In genomic region chr4:70903282-70903603, GRCh38 we compare ENCODE assay signal across 8 cellular contexts. TPM values are rescaled to one million over a fixed set of nuclear protein-coding genes. Genes with fewer than 3 reads are reported as not detected.
DNase-seq lines count a peak whose midpoint lies in the region; ATAC-seq and TF ChIP-seq lines count a peak whose summit lies in the region.

No MANE protein-coding gene starts in this region.

- H3K79me2 ChIP-seq in ACC112 (ENCODE audit: control insufficient read depth, insufficient read depth, low read length, unreplicated experiment) (peaks cover 51% of the 10 kb centered on the region), HCT116 (ENCODE audit: insufficient read depth, low read length) (peaks cover 47% of the 10 kb centered on the region)

- intact Hi-C loops in HCT116 (cut with micrococcal nuclease): loop anchor here (2.0 to 5.0 kb wide), 2 partner anchors 64 to 89 kb away; partner anchors contain the start of genes DCK and GRSF1
- intact Hi-C loops in spleen (cut with DNase I; ENCODE audit: low total_unique reads): loop anchor here (5.0 kb wide), 1 partner anchor 89 kb away; the partner anchor contains the start of gene DCK

- H3K9me3 ChIP-seq in HCT116 (ENCODE audit: control insufficient read depth in 1 of 2, insufficient read depth in 1 of 2, low read depth in 1 of 2, low read length in 2 of 2) (no peaks in the 10 kb centered on the region), iPS DF 6.9 (ENCODE audit: control insufficient read depth, insufficient read depth, low read length) (no peaks in the 10 kb centered on the region), spleen (no peaks in the 10 kb centered on the region)

- H3K4me3 Mint-ChIP-seq in activated CD8-positive, alpha-beta T cell treated with anti-CD3 and anti-CD28 coated beads, Interleukin-2, amount 10 ng/mL, durations not matched to agents 7 days and 5 days: peak overlapping the region; percentile 98

- peak overlapping the region; percentile 80 for H2AFZ ChIP-seq in ACC112 (ENCODE audit: low read length, unreplicated experiment)
- H2AFZ ChIP-seq in HCT116 (ENCODE audit: low read depth, low read length, poor library complexity, severe bottlenecking): no peak overlapping the region

- peak overlapping the region; percentile 70 for H3K9ac ChIP-seq in HCT116 (ENCODE audit: low read length)

- H3K27ac Mint-ChIP-seq in activated CD8-positive, alpha-beta T cell treated with anti-CD3 and anti-CD28 coated beads, Interleukin-2, amount 10 ng/mL, durations not matched to agents 7 days and 5 days: peak overlapping the region; percentile 90

- H3K27me3 ChIP-seq in ACC112 (ENCODE audit: insufficient read depth, low read length) (no peaks in the 10 kb centered on the region), HCT116 (ENCODE audit: insufficient read depth, low read length) (no peaks in the 10 kb centered on the region), iPS DF 6.9 (ENCODE audit: control insufficient read depth, insufficient read depth, low read length) (no peaks in the 10 kb centered on the region), spleen (replicated peaks in 1 of 7) (no peaks in the 10 kb centered on the region)

- H3K4me3 ChIP-seq in ACC112 (ENCODE audit: low read depth, low read length) (peak overlapping the region; percentile 84), HCT116 (replicated peaks in 1 of 2; ENCODE audit: low read depth in 1 of 2, low read length in 2 of 2) (peak overlapping the region; percentile 78 to 85), iPS DF 6.9 (ENCODE audit: low read length) (peak overlapping the region; percentile 76; the same call in 1 of the 2 replicates), spleen (peak overlapping the region; percentile 74 to 92 (median 78))

- RAD21 ChIA-PET in HCT116 (lab: Charles Lee; ENCODE audit: low non-redundant PET in 1 of 2, low total read pairs in 2 of 2, uncharacterized antibody in 2 of 2, unreplicated experiment in 2 of 2): no interaction called here

- H3K27me3 Mint-ChIP-seq in activated CD8-positive, alpha-beta T cell treated with anti-CD3 and anti-CD28 coated beads, Interleukin-2, amount 10 ng/mL, durations not matched to agents 7 days and 5 days (ENCODE audit: low read depth): no peaks in the 10 kb centered on the region

- peaks cover 23% of the 10 kb centered on the region for H3K4me1 Mint-ChIP-seq in activated CD8-positive, alpha-beta T cell treated with anti-CD3 and anti-CD28 coated beads, Interleukin-2, amount 10 ng/mL, durations not matched to agents 7 days and 5 days (ENCODE audit: low read depth)

- no peaks in the 10 kb centered on the region for H3K9me3 Mint-ChIP-seq in activated CD8-positive, alpha-beta T cell treated with anti-CD3 and anti-CD28 coated beads, Interleukin-2, amount 10 ng/mL, durations not matched to agents 7 days and 5 days (ENCODE audit: insufficient read depth)

- WGBS in iPS DF 6.9 (ENCODE audit: insufficient coverage, insufficient read length): no CpG with 5 or more reads among the region's 5 CpGs
- WGBS in spleen, 5 donors: 2 to 6% (median 3%) methylated on average over 5 of the region's 5 CpGs

- H3K36me3 Mint-ChIP-seq in activated CD8-positive, alpha-beta T cell treated with anti-CD3 and anti-CD28 coated beads, Interleukin-2, amount 10 ng/mL, durations not matched to agents 7 days and 5 days (ENCODE audit: low read depth): peaks cover 19% of the 10 kb centered on the region

- POLR2A ChIA-PET in HCT116 (lab: Charles Lee): no interaction called here
- POLR2A ChIA-PET in activated CD8-positive, alpha-beta T cell treated with anti-CD3 and anti-CD28 coated beads, Interleukin-2, amount 10 ng/mL, durations not matched to agents 7 days and 5 days (lab: Charles Lee): no interaction called here

- H3K27ac ChIP-seq in ACC112 (ENCODE audit: low read depth, low read length): no peak overlapping the region
- H3K27ac ChIP-seq in HCT116 (ENCODE audit: low read depth, low read length): 0 out of 2 replicates have a peak overlapping the region, but pooled peaks have one; percentile 35
- no peak overlapping the region for H3K27ac ChIP-seq in iPS DF 6.9 (ENCODE audit: low read length)
- peak overlapping the region in 7 of 8 donors; percentile 84 to 91 (median 85) for H3K27ac ChIP-seq in spleen

- H3K4me1 ChIP-seq in ACC112 (ENCODE audit: control insufficient read depth, insufficient read depth, low read length, unreplicated experiment): no peaks in the 10 kb centered on the region
- H3K4me1 ChIP-seq in HCT116 (ENCODE audit: control insufficient read depth in 1 of 2, insufficient read depth in 2 of 2, low read length in 2 of 2): peaks cover 4 to 16% of the 10 kb centered on the region in 2 experiments
- no peaks in the 10 kb centered on the region; the same call in 1 of the 2 replicates for H3K4me1 ChIP-seq in iPS DF 6.9 (ENCODE audit: control insufficient read depth, insufficient read depth, low read length)
- H3K4me1 ChIP-seq in spleen: peaks cover 7 to 39% (median 22%) of the 10 kb centered on the region in 6 donors

- no peak for TF ChIP-seq POLR2A in HCT116 (IDR thresholded peaks at IDR 0.05; ENCODE audit: borderline replicate concordance, extremely low read depth, insufficient read depth, insufficient read length)
- no peak for TF ChIP-seq POLR2A in spleen (IDR thresholded peaks at IDR 0.05)

- no peak for ATAC-seq in HCT116
- no peak for ATAC-seq in activated CD8-positive, alpha-beta T cell treated with anti-CD3 and anti-CD28 coated beads, Interleukin-2, amount 10 ng/mL, durations not matched to agents 7 days and 5 days

- CTCF ChIA-PET in HCT116 (lab: Charles Lee): no interaction called here
- CTCF ChIA-PET in activated CD8-positive, alpha-beta T cell treated with anti-CD3 and anti-CD28 coated beads, Interleukin-2, amount 10 ng/mL, durations not matched to agents 7 days and 5 days (lab: Charles Lee): no interaction called here

- no peaks in the 10 kb centered on the region for H3K36me3 ChIP-seq in ACC112 (ENCODE audit: insufficient read depth, low read length)
- peaks cover 0 to 7% of the 10 kb centered on the region in 2 experiments; a peak in 1 of 4 replicates for H3K36me3 ChIP-seq in HCT116 (ENCODE audit: control insufficient read depth in 1 of 2, insufficient read depth in 2 of 2, low read length in 2 of 2)
- no peaks in the 10 kb centered on the region for H3K36me3 ChIP-seq in iPS DF 6.9 (ENCODE audit: control insufficient read depth, insufficient read depth, low read length)
- H3K36me3 ChIP-seq in spleen: peaks cover 0 to 17% (median 3%) of the 10 kb centered on the region in 6 donors

- DNase-seq in HCT116 (ENCODE audit: low read depth, low spot score) (no peak), iPS DF 6.9 (ENCODE audit: low read depth, low spot score) (no peak), spleen (no peak), NCI-H2107 (lab: John Stamatoyannopoulos, UW) (no peak), NCI-H1694 (lab: John Stamatoyannopoulos, UW) (no peak)
- no peak for DNase-seq in activated CD8-positive, alpha-beta T cell treated with anti-CD3 and anti-CD28 coated beads, Interleukin-2, amount 10 ng/mL, durations not matched to agents 7 days and 5 days
- DNase-seq in activated CD8-positive, alpha-beta memory T cell treated with anti-CD3 and anti-CD28 coated beads, Interleukin-2, amount 50 U/mL, for 48 hours: no peak

- no peaks in the 10 kb centered on the region for H3K9me2 ChIP-seq in HCT116 (ENCODE audit: insufficient read depth)

- TF ChIP-seq CTCF in HCT116 (IDR thresholded peaks at IDR 0.05 in 2 of 3, conservative IDR thresholded peaks at IDR 0.05 in 1 of 3; ENCODE audit: borderline replicate concordance in 1 of 3, insufficient read depth in 1 of 3, low read depth in 2 of 3, low read length in 2 of 3): no peak
- no peak for TF ChIP-seq CTCF in spleen (IDR thresholded peaks at IDR 0.05 in 8 of 11, conservative IDR thresholded peaks at IDR 0.05 in 3 of 11)

- BruUV-seq in HCT116 (replicated peaks; lab: Mats Ljungman, UMichigan): no TSS peak

- H4K20me1 ChIP-seq in HCT116 (ENCODE audit: insufficient read depth): no peaks in the 10 kb centered on the region

- no peak for TF ChIP-seq RAD21 in HCT116 (IDR thresholded peaks at IDR 0.05; ENCODE audit: low read depth)

- peak overlapping the region; percentile 95 for H3K4me2 ChIP-seq in HCT116 (ENCODE audit: low read length)

TF ChIP-seq in HCT116, 20 proteins besides CTCF, POLR2A, EP300 and RAD21:
- TF ChIP-seq ATF3 (IDR thresholded peaks at IDR 0.05): no peak

RNA-seq across cellular contexts. Expression of gene MOB1B, which starts 1.1 kb away (rescaled TPM):
- total RNA-seq in HCT116 (2021; ENCODE audit: unreplicated experiment): 33.2 TPM
- 4.6 and 5.9 TPM in 2 replicates for polyA plus RNA-seq in HCT116 (2012)
- total RNA-seq in activated CD8-positive, alpha-beta T cell treated with anti-CD3 and anti-CD28 coated beads, Interleukin-2, amount 10 ng/mL, durations not matched to agents 7 days and 5 days: 10 to 100 TPM; 15.3 to 16.4 TPM
- total RNA-seq in spleen: 10 to 100 TPM; 20.2 to 29.6 (median 24.4) TPM
- 1 to 10 TPM; 3.5 to 4.7 (median 4.3) TPM for polyA plus RNA-seq in spleen

Comparison
In these comparisons a context has a peak if more than half of its experiments do, and no peak if none do; other contexts are left out.
1. H3K27ac ChIP-seq: peak in HCT116 (single experiment) and spleen (7 of 8); none in ACC112 (single experiment) and iPS DF 6.9 (single experiment).
2. Peak in every context shown above with its lines, with median percentiles within 50 percentile points of each other: H3K4me3 ChIP-seq.